In genomic region chr17:2406903-2407790, GRCh38 we compare ENCODE assay signal across 1 cellular context.
TF ChIP-seq lines count a peak whose summit lies in the region.

No MANE protein-coding gene starts in this region.

TF ChIP-seq in HepG2, 621 proteins besides CTCF, POLR2A, EP300 and RAD21 (continued from another document):
- TF ChIP-seq ZNF609 (CRISPR knock-in tag; IDR thresholded peaks at IDR 0.05; ENCODE audit: borderline replicate concordance): no peak
- no peak for TF ChIP-seq LCORL (IDR thresholded peaks at IDR 0.05)
- TF ChIP-seq LCORL (CRISPR knock-in tag; IDR thresholded peaks at IDR 0.05): no peak
TF ChIP-seq in HepG2: peak in this region for 0.
